22 cellular contexts compared by ENCODE assay signal in genomic region chr1:231485029-231485784, GRCh38. TPM values are rescaled to one million over a fixed set of nuclear protein-coding genes. Genes with fewer than 3 reads are reported as not detected.
DNase-seq lines count a peak whose midpoint lies in the region; ATAC-seq, FAIRE-seq and TF ChIP-seq lines count a peak whose summit lies in the region.
"Had no signal": no experiment of that assay in that cellular context is flagged by ENCODE, and none has a peak within 500 bp of the region (broad histone marks: within the 10 kb centered on the region; RNA-seq: fewer than 3 reads in every experiment).

No MANE protein-coding gene starts in this region.

- H3K79me1 ChIP-seq in IMR-90 (ENCODE audit: low read depth in 1 of 2, low read length in 2 of 2), result no peaks in the 10 kb centered on the region

- dilution Hi-C loops in IMR-90 (cut with HindIII; ENCODE audit: low sequenced_read_pairs, unreplicated experiment), result no loop called here

- intact Hi-C loops in IMR-90 (cut with micrococcal nuclease) (loop anchor here (10.0 kb wide), 1 partner anchor 50 kb away; no protein-coding TSS in a partner anchor), prostate gland (cut with DNase I) (no loop called here)

- BruUV-seq in IMR-90 (replicated peaks; lab: Mats Ljungman, UMichigan), result no TSS peak

- no peak for DNase-seq in D721Med (ENCODE audit: insufficient read length, low spot score)
- DNase-seq in IMR-90, result peak; percentile 63
- DNase-seq in astrocyte of the spinal cord (ENCODE audit: low read depth, low spot score), result peak; percentile 13
- DNase-seq in mesothelial cell of epicardium (ENCODE audit: low spot score in 2 of 2, unreplicated experiment in 2 of 2), result no peak
- DNase-seq in NCI-H2107 treated with DMSO at 0.1 percent for 48 hours (lab: John Stamatoyannopoulos, UW; ENCODE audit: unreplicated experiment), result no peak
- no peak for DNase-seq in prostate gland (ENCODE audit: low spot score)
- no peak for DNase-seq in SK-N-DZ (ENCODE audit: low spot score)
- DNase-seq: C1 segment of cervical spinal cord; CD8-positive, alpha-beta memory T cell; DND-41; GF-D8; GOT3; NCI-H1436; NCI-H1930; NCI-H345; NCI-H524 treated with DMSO at 0.1 percent for 48 hours; PC-3; RPMI8226; SHP77 treated with DMSO at 0.1 percent for 48 hours had no signal

- peaks cover 3% of the 10 kb centered on the region; the same call in 1 of the 2 replicates for H3K9me1 ChIP-seq in IMR-90 (ENCODE audit: insufficient read depth, low read length)

- H2BK15ac ChIP-seq in IMR-90 (ENCODE audit: low read depth, low read length), result peak overlapping the region; percentile 41; the same call in 1 of the 3 replicates

- H3K9me3 ChIP-seq in IMR-90 (ENCODE audit: control insufficient read depth, insufficient read depth, low read length) (no peaks in the 10 kb centered on the region), prostate gland (no peaks in the 10 kb centered on the region)

- H2AK9ac ChIP-seq in IMR-90 (replicated peaks; ENCODE audit: low read depth, low read length, poor library complexity), result no peak overlapping the region

- H3K9me3 Mint-ChIP-seq in mesothelial cell of epicardium, result peaks cover 4% of the 10 kb centered on the region

- CTCF ChIA-PET in IMR-90 (lab: Yijun Ruan, JAX), result interaction anchor here (0.9 kb wide), 1 partner anchor 26 kb away, joined by 3 read pairs; no protein-coding TSS in a partner anchor

- no peaks in the 10 kb centered on the region for H3K36me3 ChIP-seq in IMR-90 (ENCODE audit: control insufficient read depth, insufficient read depth, low read length)
- no peaks in the 10 kb centered on the region for H3K36me3 ChIP-seq in prostate gland

- H3K27ac Mint-ChIP-seq in mesothelial cell of epicardium, result peak overlapping the region; percentile 23
- H3K27ac Mint-ChIP-seq: CD8-positive, alpha-beta memory T cell had no signal

- peak; percentile 62 for ATAC-seq in IMR-90 (ENCODE audit: low read depth)
- no peak for ATAC-seq in GM18502 (IDR thresholded peaks at IDR 0.05; ENCODE audit: poor library complexity, unreplicated experiment)
- ATAC-seq: HCT116, PC-3 had no signal

- peak overlapping the region; percentile 71; the same call in 1 of the 2 replicates for H3K27ac ChIP-seq in IMR-90 (ENCODE audit: insufficient read depth, low read length)
- H3K27ac ChIP-seq in prostate gland, result no peak overlapping the region
- H3K27ac ChIP-seq: KMS-11 had no signal

- H3K56ac ChIP-seq in IMR-90 (ENCODE audit: extremely low read depth, insufficient read depth, low read length), result no peak overlapping the region

- H3K27me3 Mint-ChIP-seq in mesothelial cell of epicardium (ENCODE audit: low read depth), result no peaks in the 10 kb centered on the region

- TF ChIP-seq CTCF in D721Med (IDR thresholded peaks at IDR 0.05; ENCODE audit: insufficient read depth, missing control alignments) (no peak), IMR-90 (conservative IDR thresholded peaks at IDR 0.05; ENCODE audit: low read depth, low read length) (no peak), astrocyte of the spinal cord (IDR thresholded peaks at IDR 0.05; ENCODE audit: low read depth, low read length) (no peak), mesothelial cell of epicardium (IDR thresholded peaks at IDR 0.05; ENCODE audit: unreplicated experiment) (no peak), prostate gland (IDR thresholded peaks at IDR 0.05) (no peak)

- no peak overlapping the region for H3K4ac ChIP-seq in IMR-90 (ENCODE audit: low read depth, low read length)

- H2BK20ac ChIP-seq in IMR-90 (ENCODE audit: low read depth, low read length), result no peak overlapping the region

- no peak overlapping the region for H3K9ac ChIP-seq in IMR-90 (ENCODE audit: low read depth, low read length)
- H3K9ac ChIP-seq: KMS-11 had no signal

- H3K27me3 ChIP-seq in IMR-90 (ENCODE audit: control insufficient read depth, insufficient read depth, low read length) (no peaks in the 10 kb centered on the region), prostate gland (replicated peaks; ENCODE audit: insufficient read depth) (no peaks in the 10 kb centered on the region)

- no peak overlapping the region for H3K23ac ChIP-seq in IMR-90 (ENCODE audit: low read depth, low read length)

- no peak overlapping the region for H3K14ac ChIP-seq in IMR-90 (replicated peaks; ENCODE audit: low read depth, low read length)

- peaks cover 8% of the 10 kb centered on the region for H3K4me1 Mint-ChIP-seq in mesothelial cell of epicardium
- H3K4me1 Mint-ChIP-seq: CD8-positive, alpha-beta memory T cell had no signal

- peak; percentile 73 for FAIRE-seq in D721Med (lab: Jason Lieb, UNC)

- no peak overlapping the region for H4K8ac ChIP-seq in IMR-90 (ENCODE audit: low read depth in 2 of 2, low read length in 2 of 2)

- in situ Hi-C loops in IMR-90 (cut with MboI; ENCODE audit: low sequenced_read_pairs), result no loop called here
- in situ Hi-C loops in astrocyte of the spinal cord (cut with HindIII; ENCODE audit: low sequenced_read_pairs), result no loop called here

- no peak overlapping the region for H3K4me3 Mint-ChIP-seq in mesothelial cell of epicardium
- H3K4me3 Mint-ChIP-seq: CD8-positive, alpha-beta memory T cell had no signal

- H4K91ac ChIP-seq in IMR-90 (ENCODE audit: insufficient read depth, low read depth, low read length), result no peak overlapping the region

- H3K4me2 ChIP-seq in IMR-90 (ENCODE audit: low read depth, low read length), result peak overlapping the region; percentile 47
- H3K4me2 ChIP-seq: KMS-11 had no signal

- peak overlapping the region; percentile 65; the same call in 1 of the 2 replicates for H3K18ac ChIP-seq in IMR-90 (ENCODE audit: low read depth, low read length)

- H2BK5ac ChIP-seq in IMR-90 (ENCODE audit: low read depth, low read length, poor library complexity, severe bottlenecking), result no peak overlapping the region

- H3K36me3 Mint-ChIP-seq in mesothelial cell of epicardium, result no peaks in the 10 kb centered on the region

- no peak for TF ChIP-seq POLR2A in IMR-90 (IDR thresholded peaks at IDR 0.05; ENCODE audit: low read depth, low read length)
- TF ChIP-seq POLR2A in prostate gland (IDR thresholded peaks at IDR 0.05), result no peak

- TF ChIP-seq RAD21 in IMR-90 (IDR thresholded peaks at IDR 0.05; ENCODE audit: low read length), result no peak

- no peak overlapping the region for H2BK120ac ChIP-seq in IMR-90 (ENCODE audit: low read depth, low read length)

- H2AFZ ChIP-seq in IMR-90 (replicated peaks; ENCODE audit: low read length, poor library complexity), result peak overlapping the region; percentile 56

- H3K4me3 ChIP-seq in IMR-90 (ENCODE audit: insufficient read depth, low read depth, low read length) (no peak overlapping the region), astrocyte of the spinal cord (ENCODE audit: low read depth, low read length) (no peak overlapping the region), prostate gland (no peak overlapping the region)

- no peak overlapping the region for H4K5ac ChIP-seq in IMR-90 (ENCODE audit: low read depth, low read length)

- POLR2A ChIA-PET in IMR-90 (lab: Charles Lee; ENCODE audit: unreplicated experiment), result no interaction called here

- WGBS in IMR-90 (ENCODE audit: extremely low coverage in 2 of 2, insufficient read length in 1 of 2), 2 experiments, result no CpG with 5 or more reads among the region's 6 CpGs
- 45% methylated on average over 6 of the region's 6 CpGs for WGBS in prostate gland

- no peaks in the 10 kb centered on the region for H4K20me1 ChIP-seq in IMR-90 (ENCODE audit: insufficient read depth, low read length)

- H3K4me1 ChIP-seq in IMR-90 (ENCODE audit: control insufficient read depth, insufficient read depth, low read length), result peaks cover 2% of the 10 kb centered on the region; the same call in 1 of the 2 replicates
- no peaks in the 10 kb centered on the region for H3K4me1 ChIP-seq in prostate gland (replicated peaks)

- peak overlapping the region; percentile 29; the same call in 1 of the 2 replicates for H2AK5ac ChIP-seq in IMR-90 (ENCODE audit: low read depth, low read length)

TF ChIP-seq in IMR-90, 13 proteins besides CTCF, POLR2A, EP300 and RAD21 (continues in another document):
- TF ChIP-seq SMC3 (IDR thresholded peaks at IDR 0.05; ENCODE audit: low read depth, low read length), result no peak
- TF ChIP-seq FOS (IDR thresholded peaks at IDR 0.05; ENCODE audit: low read depth, low read length), result no peak
- TF ChIP-seq MAFK (IDR thresholded peaks at IDR 0.05; ENCODE audit: low read depth, low read length), result no peak
- no peak for TF ChIP-seq ELK1 (IDR thresholded peaks at IDR 0.05; ENCODE audit: borderline replicate concordance, low read depth, low read length)
- TF ChIP-seq RCOR1 (IDR thresholded peaks at IDR 0.05; ENCODE audit: insufficient replicate concordance, low read length), result no peak
- no peak for TF ChIP-seq MXI1 (IDR thresholded peaks at IDR 0.05; ENCODE audit: borderline replicate concordance, low read depth, low read length)
- TF ChIP-seq BHLHE40 (IDR thresholded peaks at IDR 0.05; ENCODE audit: low read depth, low read length), result no peak
- no peak for TF ChIP-seq MAZ (IDR thresholded peaks at IDR 0.05; ENCODE audit: borderline replicate concordance, low read depth, low read length)
- no peak for TF ChIP-seq CHD1 (IDR thresholded peaks at IDR 0.05; ENCODE audit: low read depth, low read length)
- no peak for TF ChIP-seq RFX5 (IDR thresholded peaks at IDR 0.05; ENCODE audit: low read depth, low read length)
- TF ChIP-seq USF2 (IDR thresholded peaks at IDR 0.05; ENCODE audit: low read depth, low read length), result no peak

RNA-seq across cellular contexts. Expression of gene TSNAX, which starts 43.3 kb away (rescaled TPM):
- total RNA-seq in IMR-90 (2012; rRNA removed) (60.6 and 61.4 TPM in 2 replicates), mesothelial cell of epicardium (31.2 to 33.7 TPM (median 31.8 TPM) in 3 replicates), prostate gland (10 to 100 TPM; 23.5 to 41.2 TPM)
- polyA plus RNA-seq in IMR-90 (2012; rRNA removed), result 14.7 and 19.6 TPM in 2 replicates
- 2.8 and 6.8 TPM in 2 replicates for polyA plus RNA-seq in IMR-90 (2012; cell fraction: cytosol; rRNA removed)
- 3.2 and 16.4 TPM in 2 replicates for polyA plus RNA-seq in IMR-90 (2012; cell fraction: nucleus; rRNA removed; ENCODE audit: low replicate concordance)
- 46.8 and 47.1 TPM in 2 replicates for polyA plus RNA-seq in SK-N-DZ (2014; cell fraction: cytosol; rRNA removed)
- 10.8 and 12.8 TPM in 2 replicates for polyA plus RNA-seq in SK-N-DZ (2014; cell fraction: nucleus; rRNA removed)

Comparison
In these comparisons a context has a peak if more than half of its experiments do, and no peak if none do; other contexts are left out.
1. DNase-seq: peak in IMR-90 (single experiment) and astrocyte of the spinal cord (single experiment); none in D721Med (single experiment), mesothelial cell of epicardium (0 of 2), NCI-H2107 treated with DMSO at 0.1 percent for 48 hours (single experiment), prostate gland (single experiment) and SK-N-DZ (single experiment).